Comparison of ENCODE assay signal across 8 cellular contexts in genomic region chr17:57671546-57672204, GRCh38.
DNase-seq lines count a peak whose midpoint lies in the region; ATAC-seq, FAIRE-seq and TF ChIP-seq lines count a peak whose summit lies in the region.

No MANE protein-coding gene starts in this region.

- no peaks in the 10 kb centered on the region for H3K27me3 ChIP-seq in neuronal stem cell (ENCODE audit: control insufficient read depth in 3 of 3, insufficient read depth in 3 of 3, low read depth in 1 of 3, low read length in 3 of 3)

- no peak overlapping the region for H3K4me3 Mint-ChIP-seq in activated T-helper 1 cell treated with anti-CD3 and anti-CD28 coated beads, Interleukin-12 subunit alpha, Interleukin-12 subunit beta, Interleukin-2, Interleukin-4 antibody, amounts not matched to agents 30 ng/mL and 10 ng/mL and 1 ng/mL, durations not matched to agents 14 hours and 24 hours and 36 hours

- peaks cover 0 to 2% of the 10 kb centered on the region in 2 donors for H3K9me3 ChIP-seq in neuronal stem cell (replicated peaks in 1 of 2; ENCODE audit: control insufficient read depth in 2 of 2, insufficient read depth in 1 of 2, low read depth in 1 of 2, low read length in 2 of 2)

- no peak overlapping the region for H3K18ac ChIP-seq in neuronal stem cell (ENCODE audit: low read length)

- peaks cover 3 to 4% of the 10 kb centered on the region in 2 donors for H3K4me1 ChIP-seq in neuronal stem cell (ENCODE audit: control insufficient read depth in 2 of 2, insufficient read depth in 1 of 2, low read depth in 1 of 2, low read length in 2 of 2)

- H3K9me3 Mint-ChIP-seq in activated T-helper 1 cell treated with anti-CD3 and anti-CD28 coated beads, Interleukin-12 subunit alpha, Interleukin-12 subunit beta, Interleukin-2, Interleukin-4 antibody, amounts not matched to agents 30 ng/mL and 10 ng/mL and 1 ng/mL, durations not matched to agents 14 hours and 24 hours and 36 hours = no peaks in the 10 kb centered on the region

- H4K91ac ChIP-seq in neuronal stem cell (ENCODE audit: low read depth, low read length, poor library complexity) = no peak overlapping the region

- H2BK12ac ChIP-seq in neuronal stem cell (ENCODE audit: low read length) = no peak overlapping the region

- H3K14ac ChIP-seq in neuronal stem cell (ENCODE audit: low read length) = no peak overlapping the region

- H3K27me3 Mint-ChIP-seq in activated T-helper 1 cell treated with anti-CD3 and anti-CD28 coated beads, Interleukin-12 subunit alpha, Interleukin-12 subunit beta, Interleukin-2, Interleukin-4 antibody, amounts not matched to agents 30 ng/mL and 10 ng/mL and 1 ng/mL, durations not matched to agents 14 hours and 24 hours and 36 hours (ENCODE audit: insufficient read depth) = no peaks in the 10 kb centered on the region

- H3K27ac Mint-ChIP-seq in activated T-helper 1 cell treated with anti-CD3 and anti-CD28 coated beads, Interleukin-12 subunit alpha, Interleukin-12 subunit beta, Interleukin-2, Interleukin-4 antibody, amounts not matched to agents 30 ng/mL and 10 ng/mL and 1 ng/mL, durations not matched to agents 14 hours and 24 hours and 36 hours = no peak overlapping the region

- H2AFZ ChIP-seq in neuronal stem cell (ENCODE audit: low read length) = no peak overlapping the region

- peaks cover 7 to 65% of the 10 kb centered on the region in 2 donors for H3K36me3 ChIP-seq in neuronal stem cell (replicated peaks in 1 of 2; ENCODE audit: control insufficient read depth in 2 of 2, insufficient read depth in 2 of 2, low read length in 2 of 2)

- H3K36me3 Mint-ChIP-seq in activated T-helper 1 cell treated with anti-CD3 and anti-CD28 coated beads, Interleukin-12 subunit alpha, Interleukin-12 subunit beta, Interleukin-2, Interleukin-4 antibody, amounts not matched to agents 30 ng/mL and 10 ng/mL and 1 ng/mL, durations not matched to agents 14 hours and 24 hours and 36 hours (ENCODE audit: low read depth) = peaks cover 5% of the 10 kb centered on the region

- peaks cover 2% of the 10 kb centered on the region for H3K79me1 ChIP-seq in neuronal stem cell (ENCODE audit: low read depth, low read length)

- peak; percentile 82 for ATAC-seq in GM18867 (IDR thresholded peaks at IDR 0.05; ENCODE audit: unreplicated experiment)

- H2BK5ac ChIP-seq in neuronal stem cell (ENCODE audit: low read length) = no peak overlapping the region

- WGBS in neuronal stem cell (ENCODE audit: extremely low coverage in 2 of 2, insufficient read length in 2 of 2, insufficient replicate concordance in 1 of 2), 2 donors = no CpG with 5 or more reads among the region's 16 CpGs

- H4K8ac ChIP-seq in neuronal stem cell (ENCODE audit: low read depth, low read length) = no peak overlapping the region

- no peak overlapping the region for H3K9ac ChIP-seq in neuronal stem cell (ENCODE audit: low read depth, low read length, poor library complexity)

- peak; percentile 96 for TF ChIP-seq CTCF in fibroblast of pulmonary artery (IDR thresholded peaks at IDR 0.05; ENCODE audit: low read length, missing control alignments)

- DNase-seq in A172 (ENCODE audit: low spot score) (peak; percentile 85), Kasumi-1 (lab: John Stamatoyannopoulos, UW) (peak; percentile 85), RCC 7860 (ENCODE audit: low spot score) (peak; percentile 45), fibroblast of pulmonary artery (ENCODE audit: low read depth) (peak; percentile 78), neuronal stem cell (ENCODE audit: low spot score) (peak; percentile 67), substantia nigra (lab: John Stamatoyannopoulos, UW) (peak in 46 of 49 donors; percentile 22 to 86 (median 74))
- peak; percentile 55 for DNase-seq in activated T-helper 1 cell treated with anti-CD3 and anti-CD28 coated beads, Interleukin-12 subunit alpha, Interleukin-12 subunit beta, Interleukin-2, Interleukin-4 antibody, amounts not matched to agents 30 ng/mL and 10 ng/mL and 1 ng/mL, durations not matched to agents 14 hours and 24 hours and 36 hours (ENCODE audit: low spot score)

- FAIRE-seq in RCC 7860 (lab: Jason Lieb, UNC) = no peak

- no peak overlapping the region for H3K27ac ChIP-seq in neuronal stem cell (replicated peaks; ENCODE audit: low read length)
- peak overlapping the region; percentile 49 for H3K27ac ChIP-seq in substantia nigra (ENCODE audit: low read depth, low read length, poor library complexity, severe bottlenecking)

- peaks cover 27% of the 10 kb centered on the region for H3K4me1 Mint-ChIP-seq in activated T-helper 1 cell treated with anti-CD3 and anti-CD28 coated beads, Interleukin-12 subunit alpha, Interleukin-12 subunit beta, Interleukin-2, Interleukin-4 antibody, amounts not matched to agents 30 ng/mL and 10 ng/mL and 1 ng/mL, durations not matched to agents 14 hours and 24 hours and 36 hours (ENCODE audit: low read depth)

- intact Hi-C loops in activated T-helper 1 cell treated with anti-CD3 and anti-CD28 coated beads, Interleukin-12 subunit alpha, Interleukin-12 subunit beta, Interleukin-2, Interleukin-4 antibody, amounts not matched to agents 30 ng/mL and 10 ng/mL and 1 ng/mL, durations not matched to agents 14 hours and 24 hours and 36 hours (cut with micrococcal nuclease) = loop anchor here (1.0 to 10.0 kb wide), 5 partner anchors 69 to 540 kb away; partner anchors contain the start of gene CCDC182

- no peak overlapping the region for H2BK15ac ChIP-seq in neuronal stem cell (ENCODE audit: low read length)

- H3K4me2 ChIP-seq in neuronal stem cell (ENCODE audit: insufficient read depth, low read length, poor library complexity, severe bottlenecking) = no peak overlapping the region

- H3K4ac ChIP-seq in neuronal stem cell (ENCODE audit: low read length) = no peak overlapping the region

- no peak overlapping the region for H2AK5ac ChIP-seq in neuronal stem cell (ENCODE audit: low read depth, low read length)

- H3K4me3 ChIP-seq in fibroblast of pulmonary artery (replicated peaks; ENCODE audit: low read depth, low read length) (no peak overlapping the region), neuronal stem cell (ENCODE audit: low read length in 2 of 2) (no peak overlapping the region)

- no peak overlapping the region for H2BK120ac ChIP-seq in neuronal stem cell (ENCODE audit: low read depth, low read length)

- no peak overlapping the region for H3K23ac ChIP-seq in neuronal stem cell (ENCODE audit: low read depth, low read length, poor library complexity)
